Comparison of ENCODE assay signal across 15 cellular contexts in genomic region chr1:182965096-182965495, GRCh38. TPM values are rescaled to one million over a fixed set of nuclear protein-coding genes. Genes with fewer than 3 reads are reported as not detected.
DNase-seq lines count a peak whose midpoint lies in the region; ATAC-seq and TF ChIP-seq lines count a peak whose summit lies in the region.
"Had no signal": no experiment of that assay in that cellular context is flagged by ENCODE, and none has a peak within 500 bp of the region (broad histone marks: within the 10 kb centered on the region; RNA-seq: fewer than 3 reads in every experiment).

No MANE protein-coding gene starts in this region.

- dilution Hi-C loops in mammary epithelial cell (cut with HindIII; ENCODE audit: low sequenced_read_pairs), result no loop called here

- H3K14ac ChIP-seq in neuronal stem cell (ENCODE audit: low read length), result no peak overlapping the region

- H3K9ac ChIP-seq in mammary epithelial cell (ENCODE audit: insufficient read depth, low read length) (no peak overlapping the region), neuronal stem cell (ENCODE audit: low read depth, low read length, poor library complexity) (no peak overlapping the region)
- H3K9ac ChIP-seq: BLaER1 had no signal

- H2AFZ ChIP-seq in mammary epithelial cell (ENCODE audit: low read depth, low read length) (peak overlapping the region; percentile 31), neuronal stem cell (ENCODE audit: low read length) (no peak overlapping the region)

- H4K20me1 ChIP-seq in mammary epithelial cell (ENCODE audit: insufficient read depth, low read length), result no peaks in the 10 kb centered on the region
- H4K20me1 ChIP-seq: BLaER1 had no signal

- no peak overlapping the region for H2BK12ac ChIP-seq in neuronal stem cell (ENCODE audit: low read length)

- CTCF ChIA-PET in mammary epithelial cell (lab: Charles Lee; ENCODE audit: low non-redundant PET), result no interaction called here

- no peak overlapping the region for H4K8ac ChIP-seq in neuronal stem cell (ENCODE audit: low read depth, low read length)

- no peak overlapping the region for H3K23ac ChIP-seq in neuronal stem cell (ENCODE audit: low read depth, low read length, poor library complexity)

- intact Hi-C loops in mammary epithelial cell (cut with micrococcal nuclease) (loop anchor here (10.0 kb wide), 1 partner anchor 500 kb away; no protein-coding TSS in a partner anchor), breast epithelium (cut with DNase I; ENCODE audit: low total_unique reads) (no loop called here)

- no peak overlapping the region for H2AK5ac ChIP-seq in neuronal stem cell (ENCODE audit: low read depth, low read length)

- H3K18ac ChIP-seq in neuronal stem cell (ENCODE audit: low read length), result no peak overlapping the region

- H3K4me1 ChIP-seq in mammary epithelial cell (ENCODE audit: insufficient read depth, low read length) (peaks cover 18% of the 10 kb centered on the region), breast epithelium (no peaks in the 10 kb centered on the region), neuronal stem cell (ENCODE audit: control insufficient read depth in 2 of 2, insufficient read depth in 1 of 2, low read depth in 1 of 2, low read length in 2 of 2) (peaks cover 4 to 7% of the 10 kb centered on the region in 2 donors)

- no peaks in the 10 kb centered on the region for H3K79me2 ChIP-seq in mammary epithelial cell (ENCODE audit: insufficient read depth, low read length)

- no peak overlapping the region for H3K27ac ChIP-seq in mammary epithelial cell (ENCODE audit: insufficient read depth, low read depth, low read length)
- no peak overlapping the region for H3K27ac ChIP-seq in breast epithelium
- peak overlapping the region; percentile 86 for H3K27ac ChIP-seq in neuronal stem cell (replicated peaks; ENCODE audit: low read length)
- H3K27ac ChIP-seq: 22Rv1, BLaER1 had no signal

- no peak overlapping the region for H2BK5ac ChIP-seq in neuronal stem cell (ENCODE audit: low read length)

- in situ Hi-C loops in mammary epithelial cell (cut with MboI; ENCODE audit: low sequenced_read_pairs in 2 of 2) (loop anchor here in 1 of 2 donors (25.0 kb wide), 1 partner anchor 147 kb away; no protein-coding TSS in a partner anchor), SK-MEL-5 (cut with HindIII; ENCODE audit: low pct_unique_long_range_greater_than_20kb, low sequenced_read_pairs) (no loop called here)

- H2BK120ac ChIP-seq in neuronal stem cell (ENCODE audit: low read depth, low read length), result no peak overlapping the region

- TF ChIP-seq POLR2A in breast epithelium (IDR thresholded peaks at IDR 0.05), result no peak

- no peak for DNase-seq in mammary epithelial cell
- DNase-seq in breast epithelium (ENCODE audit: low spot score in 2 of 2), result no peak
- peak; percentile 88 for DNase-seq in SK-MEL-5 (ENCODE audit: low read depth, low spot score)
- DNase-seq in neuronal stem cell (ENCODE audit: low spot score), result no peak
- no peak for DNase-seq in activated T-cell treated with anti-CD3 and anti-CD28 coated beads, Interleukin-2, amount 50 U/mL, for 1 hour
- no peak for DNase-seq in GM03348 (ENCODE audit: low spot score)
- DNase-seq: CD8-positive, alpha-beta memory T cell; DMS53; KBM-7 had no signal

- H2BK15ac ChIP-seq in neuronal stem cell (ENCODE audit: low read length), result no peak overlapping the region

- H3K9me3 ChIP-seq in mammary epithelial cell (replicated peaks; ENCODE audit: insufficient read depth, low read length) (no peaks in the 10 kb centered on the region), breast epithelium (no peaks in the 10 kb centered on the region), neuronal stem cell (replicated peaks in 1 of 2; ENCODE audit: control insufficient read depth in 2 of 2, insufficient read depth in 1 of 2, low read depth in 1 of 2, low read length in 2 of 2) (no peaks in the 10 kb centered on the region)
- H3K9me3 ChIP-seq: BLaER1 had no signal

- H3K79me1 ChIP-seq in neuronal stem cell (ENCODE audit: low read depth, low read length), result no peaks in the 10 kb centered on the region

- BruUV-seq in mammary epithelial cell (replicated peaks; lab: Mats Ljungman, UMichigan), result no TSS peak

- no peak for ATAC-seq in GM18868 (IDR thresholded peaks at IDR 0.05; ENCODE audit: unreplicated experiment)

- no peak overlapping the region for H3K4ac ChIP-seq in neuronal stem cell (ENCODE audit: low read length)

- H3K36me3 ChIP-seq in mammary epithelial cell (ENCODE audit: insufficient read depth, low read length) (no peaks in the 10 kb centered on the region), breast epithelium (no peaks in the 10 kb centered on the region), neuronal stem cell (replicated peaks in 1 of 2; ENCODE audit: control insufficient read depth in 2 of 2, insufficient read depth in 2 of 2, low read length in 2 of 2) (no peaks in the 10 kb centered on the region)
- H3K36me3 ChIP-seq: BLaER1 had no signal

- H3K4me2 ChIP-seq in mammary epithelial cell (ENCODE audit: insufficient read depth, low read depth, low read length) (no peak overlapping the region), neuronal stem cell (ENCODE audit: insufficient read depth, low read length, poor library complexity, severe bottlenecking) (no peak overlapping the region)
- H3K4me2 ChIP-seq: BLaER1 had no signal

- H3K4me3 ChIP-seq in mammary epithelial cell (replicated peaks in 1 of 3; ENCODE audit: insufficient read depth in 1 of 3, low read depth in 2 of 3, low read length in 3 of 3) (no peak overlapping the region), breast epithelium (no peak overlapping the region), neuronal stem cell (ENCODE audit: low read length in 2 of 2) (no peak overlapping the region)
- H3K4me3 ChIP-seq: BLaER1 had no signal

- H3K27me3 ChIP-seq in mammary epithelial cell (ENCODE audit: insufficient read depth, low read length) (no peaks in the 10 kb centered on the region), breast epithelium (no peaks in the 10 kb centered on the region), neuronal stem cell (ENCODE audit: control insufficient read depth in 3 of 3, insufficient read depth in 3 of 3, low read depth in 1 of 3, low read length in 3 of 3) (no peaks in the 10 kb centered on the region)
- H3K27me3 ChIP-seq: BLaER1 had no signal

- 100% methylated on average over 1 of the region's 1 CpG for WGBS in mammary epithelial cell (ENCODE audit: low coverage, missing lambda C conversion rate)
- WGBS in neuronal stem cell (ENCODE audit: extremely low coverage in 2 of 2, insufficient read length in 2 of 2, insufficient replicate concordance in 1 of 2), 2 donors, result no CpG with 5 or more reads among the region's 1 CpG

- TF ChIP-seq CTCF in mammary epithelial cell (conservative IDR thresholded peaks at IDR 0.05 in 1 of 2, IDR thresholded peaks at IDR 0.05 in 1 of 2; ENCODE audit: extremely low read depth in 1 of 2, insufficient read depth in 1 of 2, low read depth in 1 of 2, low read length in 2 of 2) (no peak), breast epithelium (IDR thresholded peaks at IDR 0.05) (no peak)

- no peak overlapping the region for H4K91ac ChIP-seq in neuronal stem cell (ENCODE audit: low read depth, low read length, poor library complexity)

RNA-seq across cellular contexts. Expression of gene SHCBP1L, which starts 12.1 kb away (rescaled TPM):
- total RNA-seq in mammary epithelial cell (not detected), breast epithelium (under 1 TPM in 1 of 3 donors, not detected in 2; 0.80 TPM)
- not detected for polyA plus RNA-seq in mammary epithelial cell
- not detected for polyA minus RNA-seq in mammary epithelial cell
- total RNA-seq in SK-MEL-5 (2014; rRNA removed; shearing (Covaris generic)), result not detected in 2 replicates
- polyA plus RNA-seq in SK-MEL-5 (2015; cell fraction: cytosol; rRNA removed), result not detected in 2 replicates
- not detected in 2 replicates for polyA plus RNA-seq in SK-MEL-5 (2015; cell fraction: nucleus; rRNA removed)
- polyA plus RNA-seq in neuronal stem cell (2013, experiment 1 of 2), result not detected
- not detected for polyA plus RNA-seq in neuronal stem cell (2013, experiment 2 of 2)
- total RNA-seq: A673; CD8-positive, alpha-beta memory T cell; Daoy; H4 had no signal
- polyA plus RNA-seq: CD8-positive, alpha-beta memory T cell had no signal

RNA-seq across cellular contexts. Expression of gene LAMC1, which starts 58.1 kb away (rescaled TPM):
- total RNA-seq in mammary epithelial cell, result 100 to 1,000 TPM; 131 to 164 TPM
- polyA plus RNA-seq in mammary epithelial cell, result 69.5 TPM
- 137 TPM for polyA minus RNA-seq in mammary epithelial cell
- 100 to 1,000 TPM; 125 to 679 (median 249) TPM for total RNA-seq in breast epithelium
- total RNA-seq in SK-MEL-5 (2014; rRNA removed; shearing (Covaris generic)), result 114 and 138 TPM in 2 replicates
- 157 and 209 TPM in 2 replicates for polyA plus RNA-seq in SK-MEL-5 (2015; cell fraction: cytosol; rRNA removed)
- polyA plus RNA-seq in SK-MEL-5 (2015; cell fraction: nucleus; rRNA removed), result 47.1 and 60.2 TPM in 2 replicates
- polyA plus RNA-seq in neuronal stem cell (2013, experiment 1 of 2), result 51.9 TPM
- 48.3 TPM for polyA plus RNA-seq in neuronal stem cell (2013, experiment 2 of 2)
- polyA plus RNA-seq: CD8-positive, alpha-beta memory T cell had no signal
